In the genomic region with DNA sequence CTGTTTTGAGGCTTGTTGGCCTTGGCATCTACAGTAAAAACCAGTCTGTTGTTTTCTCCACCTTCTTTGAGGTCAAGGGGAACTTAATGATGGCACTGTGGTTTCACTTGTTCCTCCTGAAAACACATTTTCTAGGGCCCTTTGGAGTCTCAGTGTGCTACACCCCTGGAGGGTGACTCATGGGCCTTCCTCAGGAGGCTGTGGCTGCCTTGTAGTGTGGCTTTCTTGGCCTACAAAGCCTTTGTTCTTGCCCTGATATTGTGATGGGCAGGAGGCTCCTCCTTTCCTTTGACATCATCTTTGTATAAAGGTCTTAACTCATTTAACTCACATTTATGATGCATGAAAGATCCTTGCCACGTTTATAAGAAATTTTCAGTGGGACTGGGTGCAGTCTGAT, we compare ENCODE assay signal across 11 cellular contexts. TPM values are rescaled to one million over a fixed set of nuclear protein-coding genes. Genes with fewer than 3 reads are reported as not detected.
DNase-seq lines count a peak whose midpoint lies in the region; ATAC-seq and TF ChIP-seq lines count a peak whose summit lies in the region.
"Had no signal": no experiment of that assay in that cellular context is flagged by ENCODE, and none has a peak within 500 bp of the region (broad histone marks: within the 10 kb centered on the region; RNA-seq: fewer than 3 reads in every experiment).

No MANE protein-coding gene starts in this region.

- H3K36me3 Mint-ChIP-seq in CD8-positive, alpha-beta memory T cell: peaks cover 0 to 1% (median 0%) of the 10 kb centered on the region in 3 donors
- H3K36me3 Mint-ChIP-seq in T-cell (peaks cover 1% of the 10 kb centered on the region), type B pancreatic cell (no peaks in the 10 kb centered on the region)
- H3K36me3 Mint-ChIP-seq in activated T-cell treated with anti-CD3 and anti-CD28 coated beads, Interleukin-2, amount 50 U/mL, for 72 hours (ENCODE audit: insufficient read depth in 2 of 2): no peaks in the 10 kb centered on the region

- no peak overlapping the region for H3K4me3 ChIP-seq in CD8-positive, alpha-beta memory T cell (ENCODE audit: low read length)
- no peak overlapping the region for H3K4me3 ChIP-seq in smooth muscle cell
- H3K4me3 ChIP-seq: K562, Peyer's patch had no signal

- peak overlapping the region in 5 of 7 donors; percentile 18 to 70 (median 20) for H3K4me3 Mint-ChIP-seq in CD8-positive, alpha-beta memory T cell
- H3K4me3 Mint-ChIP-seq in T-cell (peak overlapping the region in 1 of 3 donors; percentile 15), type B pancreatic cell (no peak overlapping the region)
- H3K4me3 Mint-ChIP-seq in activated T-cell treated with anti-CD3 and anti-CD28 coated beads, Interleukin-2, amount 50 U/mL, for 72 hours: peak overlapping the region in 1 of 2 donors; percentile 10
- H3K4me3 Mint-ChIP-seq: H9 had no signal

- no peaks in the 10 kb centered on the region for H3K9me3 ChIP-seq in CD8-positive, alpha-beta memory T cell (ENCODE audit: low read length)
- no peaks in the 10 kb centered on the region for H3K9me3 ChIP-seq in smooth muscle cell (replicated peaks; ENCODE audit: low read depth)
- H3K9me3 ChIP-seq: Peyer's patch had no signal

- POLR2A ChIA-PET in CD8-positive, alpha-beta memory T cell (lab: Charles Lee): no interaction called here
- POLR2A ChIA-PET in T-cell (lab: Charles Lee): no interaction called here

- H4K20me1 ChIP-seq in smooth muscle cell (ENCODE audit: low read depth): no peaks in the 10 kb centered on the region

- no peak overlapping the region for H3K27ac ChIP-seq in CD8-positive, alpha-beta memory T cell (ENCODE audit: low read depth, low read length)
- H3K27ac ChIP-seq in smooth muscle cell (ENCODE audit: low read depth): no peak overlapping the region
- H3K27ac ChIP-seq: Peyer's patch had no signal

- H3K27ac Mint-ChIP-seq in CD8-positive, alpha-beta memory T cell: peak overlapping the region; percentile 72 to 94 (median 85)
- H3K27ac Mint-ChIP-seq in T-cell: peak overlapping the region; percentile 88 to 95
- peak overlapping the region; percentile 14 for H3K27ac Mint-ChIP-seq in activated T-cell treated with anti-CD3 and anti-CD28 coated beads, Interleukin-2, amount 50 U/mL, for 72 hours
- no peak overlapping the region for H3K27ac Mint-ChIP-seq in type B pancreatic cell
- H3K27ac Mint-ChIP-seq: H9 had no signal

- H3K4me1 Mint-ChIP-seq in CD8-positive, alpha-beta memory T cell: peaks cover 7 to 13% (median 10%) of the 10 kb centered on the region in 3 donors
- peaks cover 0 to 22% (median 19%) of the 10 kb centered on the region in 3 donors for H3K4me1 Mint-ChIP-seq in T-cell
- H3K4me1 Mint-ChIP-seq in activated T-cell treated with anti-CD3 and anti-CD28 coated beads, Interleukin-2, amount 50 U/mL, for 72 hours (ENCODE audit: low read depth): peaks cover 26% of the 10 kb centered on the region
- no peaks in the 10 kb centered on the region for H3K4me1 Mint-ChIP-seq in type B pancreatic cell (ENCODE audit: unreplicated experiment)
- H3K4me1 Mint-ChIP-seq: H9 had no signal

- no peaks in the 10 kb centered on the region for H3K79me2 ChIP-seq in smooth muscle cell (ENCODE audit: low read depth)

- TF ChIP-seq CTCF in type B pancreatic cell (conservative IDR thresholded peaks at IDR 0.05) (no peak), smooth muscle cell (IDR thresholded peaks at IDR 0.05; ENCODE audit: borderline replicate concordance, insufficient read depth, poor library complexity, severe bottlenecking) (no peak)

- peaks cover 0 to 4% (median 1%) of the 10 kb centered on the region in 5 donors for H3K9me3 Mint-ChIP-seq in CD8-positive, alpha-beta memory T cell
- H3K9me3 Mint-ChIP-seq in T-cell (peaks cover 0 to 2% (median 1%) of the 10 kb centered on the region in 3 donors), type B pancreatic cell (peaks cover 3% of the 10 kb centered on the region)
- H3K9me3 Mint-ChIP-seq in activated T-cell treated with anti-CD3 and anti-CD28 coated beads, Interleukin-2, amount 50 U/mL, for 72 hours: peaks cover 0 to 1% of the 10 kb centered on the region in 2 donors

- peaks cover 0 to 5% of the 10 kb centered on the region in 2 donors for H3K27me3 Mint-ChIP-seq in CD8-positive, alpha-beta memory T cell
- H3K27me3 Mint-ChIP-seq in T-cell (no peaks in the 10 kb centered on the region), type B pancreatic cell (no peaks in the 10 kb centered on the region)
- no peaks in the 10 kb centered on the region for H3K27me3 Mint-ChIP-seq in activated T-cell treated with anti-CD3 and anti-CD28 coated beads, Interleukin-2, amount 50 U/mL, for 72 hours (ENCODE audit: low read depth)

- DNase-seq in CD8-positive, alpha-beta memory T cell: peak; percentile 13 to 80 (median 63)
- DNase-seq in T-cell (peak; percentile 10 to 68 (median 36)), type B pancreatic cell (ENCODE audit: extremely low spot score, unreplicated experiment) (no peak), smooth muscle cell (lab: John Stamatoyannopoulos, UW; ENCODE audit: unreplicated experiment) (no peak)
- peak; percentile 66 to 84 for DNase-seq in activated T-cell treated with anti-CD3 and anti-CD28 coated beads, Interleukin-2, amount 50 U/mL, for 72 hours
- peak; percentile 2 for DNase-seq in stimulated activated CD4-positive, alpha-beta T cell treated with anti-CD3 and anti-CD28 coated beads, Interleukin-12 subunit alpha, Interleukin-12 subunit beta, amount 100 ng/mL, for 4 hours
- DNase-seq: H9, Peyer's patch had no signal

- H3K4me2 ChIP-seq in smooth muscle cell: no peak overlapping the region

- CTCF ChIA-PET in CD8-positive, alpha-beta memory T cell (lab: Charles Lee): no interaction called here
- CTCF ChIA-PET in T-cell (lab: Charles Lee): no interaction called here

- H3K9ac ChIP-seq in smooth muscle cell (ENCODE audit: low read depth): no peak overlapping the region

- no peaks in the 10 kb centered on the region for H3F3A ChIP-seq in smooth muscle cell (ENCODE audit: low read depth)

- WGBS in smooth muscle cell (ENCODE audit: low lambda C conversion rate): 57% methylated on average over 1 of the region's 1 CpG

- H3K4me1 ChIP-seq in CD8-positive, alpha-beta memory T cell (ENCODE audit: insufficient read depth, low read length): peaks cover 6% of the 10 kb centered on the region
- H3K4me1 ChIP-seq in smooth muscle cell (ENCODE audit: low read depth): no peaks in the 10 kb centered on the region
- H3K4me1 ChIP-seq: Peyer's patch had no signal

- H3K27me3 ChIP-seq in CD8-positive, alpha-beta memory T cell (ENCODE audit: insufficient read depth, low read length, poor library complexity, severe bottlenecking): no peaks in the 10 kb centered on the region
- H3K27me3 ChIP-seq in smooth muscle cell (ENCODE audit: low read depth): no peaks in the 10 kb centered on the region
- H3K27me3 ChIP-seq: Peyer's patch had no signal

- peak; percentile 99 to 100 (median 99) for ATAC-seq in T-cell (replicated peaks in 1 of 4)
- peak; percentile 97 to 99 for ATAC-seq in activated T-cell treated with anti-CD3 and anti-CD28 coated beads, Interleukin-2, amount 50 U/mL, for 72 hours (replicated peaks in 1 of 2)
- ATAC-seq in HG02981 (IDR thresholded peaks at IDR 0.05; ENCODE audit: unreplicated experiment): no peak
- no peak for ATAC-seq in HG03442 (IDR thresholded peaks at IDR 0.05; ENCODE audit: unreplicated experiment)
- ATAC-seq: K562 had no signal

- no peaks in the 10 kb centered on the region for H3K36me3 ChIP-seq in CD8-positive, alpha-beta memory T cell (ENCODE audit: insufficient read depth, low read length)
- no peaks in the 10 kb centered on the region for H3K36me3 ChIP-seq in smooth muscle cell (ENCODE audit: low read depth)
- H3K36me3 ChIP-seq: Peyer's patch had no signal

- no peak overlapping the region for H2AFZ ChIP-seq in smooth muscle cell (ENCODE audit: low read depth)

RNA-seq across cellular contexts. Expression of a gene that starts 56.3 kb away (rescaled TPM):
- 10 to 100 TPM; 77.7 to 81.9 TPM for total RNA-seq in CD8-positive, alpha-beta memory T cell
- polyA plus RNA-seq in CD8-positive, alpha-beta memory T cell: 101 TPM
- total RNA-seq in T-cell (100 to 1,000 TPM in 4 of 5 donors, 10 to 100 TPM in 1; 97.1 to 125 (median 101) TPM), type B pancreatic cell (ENCODE audit: low replicate concordance) (82.4 and 102 TPM in 2 replicates), smooth muscle cell (78.8 and 87.4 TPM in 2 replicates)
- total RNA-seq in activated T-cell treated with anti-CD3 and anti-CD28 coated beads, Interleukin-2, amount 50 U/mL, for 72 hours: 100 to 1,000 TPM in 1 of 2 donors, 10 to 100 TPM in 1; 95.8 to 104 TPM
- 43.2 and 45.4 TPM in 2 replicates for polyA plus RNA-seq in smooth muscle cell

Comparison
In these comparisons a context has a peak if more than half of its experiments do, and no peak if none do; other contexts are left out.
1. DNase-seq: peak in CD8-positive, alpha-beta memory T cell (5 of 5), T-cell (34 of 34), activated T-cell treated with anti-CD3 and anti-CD28 coated beads, Interleukin-2, amount 50 U/mL, for 72 hours (2 of 2) and stimulated activated CD4-positive, alpha-beta T cell treated with anti-CD3 and anti-CD28 coated beads, Interleukin-12 subunit alpha, Interleukin-12 subunit beta, amount 100 ng/mL, for 4 hours (single experiment); none in type B pancreatic cell (single experiment) and smooth muscle cell (single experiment).
2. ATAC-seq: peak in T-cell (4 of 4) and activated T-cell treated with anti-CD3 and anti-CD28 coated beads, Interleukin-2, amount 50 U/mL, for 72 hours (2 of 2); none in HG02981 (single experiment) and HG03442 (single experiment).